In the genomic region with DNA sequence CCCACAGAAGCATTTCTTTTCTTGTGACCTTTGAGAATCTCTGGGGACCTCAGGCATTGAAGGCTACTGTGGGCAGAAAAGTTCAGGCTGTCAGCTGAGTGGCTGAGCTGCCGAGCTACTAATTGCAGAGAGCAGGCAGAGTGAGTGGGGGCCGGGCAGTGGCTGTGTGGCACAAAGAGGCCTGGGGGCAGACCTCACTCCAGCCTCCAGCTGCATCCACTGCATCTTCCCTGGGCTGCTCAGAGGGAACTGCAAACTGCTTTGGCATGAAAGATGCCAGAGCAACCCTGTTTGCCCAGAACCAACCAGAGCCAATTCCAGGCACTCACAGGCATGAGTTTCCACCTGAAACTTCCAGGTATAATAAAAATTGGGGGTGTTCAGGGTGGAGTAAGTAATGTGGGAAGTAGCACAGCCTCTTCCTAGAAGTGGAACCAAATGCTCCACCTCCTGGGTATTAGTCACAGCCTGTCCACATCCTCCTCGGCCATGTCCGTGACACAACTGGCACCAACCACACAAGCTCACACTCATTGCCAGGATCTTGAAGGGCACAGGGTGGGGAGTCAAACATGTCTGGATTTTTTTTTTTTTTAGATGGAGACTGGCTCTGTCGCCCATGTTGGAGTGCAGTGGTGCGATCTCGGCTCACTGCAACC, we compare ENCODE assay signal across 15 cellular contexts.
DNase-seq lines count a peak whose midpoint lies in the region; ATAC-seq, FAIRE-seq and TF ChIP-seq lines count a peak whose summit lies in the region.
"Had no signal": no experiment of that assay in that cellular context is flagged by ENCODE, and none has a peak within 500 bp of the region (broad histone marks: within the 10 kb centered on the region; RNA-seq: fewer than 3 reads in every experiment).

No MANE protein-coding gene starts in this region.

- no peaks in the 10 kb centered on the region for H3K79me2 ChIP-seq in H1 (ENCODE audit: control insufficient read depth in 1 of 2, insufficient read depth in 2 of 2, low read length in 2 of 2)

- H3K14ac ChIP-seq in H1 (ENCODE audit: insufficient read length), result no peak overlapping the region

- H3K23ac ChIP-seq in H1 (ENCODE audit: insufficient read length), result no peak overlapping the region

- no peak overlapping the region for H2BK5ac ChIP-seq in H1 (ENCODE audit: low read depth, low read length)

- H3K79me1 ChIP-seq in H1 (ENCODE audit: low read depth, low read length), result no peaks in the 10 kb centered on the region

- H3K36me3 ChIP-seq in H1 (ENCODE audit: control insufficient read depth in 2 of 4, insufficient read depth in 4 of 4, low read length in 3 of 4) (no peaks in the 10 kb centered on the region), mucosa of descending colon (ENCODE audit: low read depth) (no peaks in the 10 kb centered on the region)

- H3K23me2 ChIP-seq in H1 (ENCODE audit: low read depth, low read length), result no peaks in the 10 kb centered on the region; the same call in 1 of the 2 replicates

- no peak overlapping the region for H3K27ac ChIP-seq in H1 (ENCODE audit: low read depth, low read length)
- H3K27ac ChIP-seq: KMS-11 had no signal

- no peak overlapping the region for H3K4me2 ChIP-seq in H1 (ENCODE audit: insufficient read depth in 1 of 2, low read depth in 2 of 2, low read length in 2 of 2)
- H3K4me2 ChIP-seq: KMS-11 had no signal

- H3K9ac ChIP-seq in H1 (replicated peaks in 1 of 4; ENCODE audit: extremely low read depth in 1 of 4, low read depth in 3 of 4, low read length in 3 of 4), result no peak overlapping the region
- H3K9ac ChIP-seq: KMS-11 had no signal

- H4K8ac ChIP-seq in H1 (ENCODE audit: extremely low read depth, insufficient read depth, low read length), result peak overlapping the region; percentile 20; the same call in 1 of the 2 replicates

- H3K4me3 ChIP-seq in H1 (ENCODE audit: extremely low read depth in 1 of 4, insufficient read depth in 2 of 4, low read depth in 3 of 4, low read length in 4 of 4) (no peak overlapping the region), mucosa of descending colon (no peak overlapping the region)

- TF ChIP-seq EP300 in H1 (IDR thresholded peaks at IDR 0.05; ENCODE audit: borderline replicate concordance in 1 of 2, low read depth in 2 of 2, low read length in 2 of 2), result no peak

- H2BK120ac ChIP-seq in H1 (replicated peaks; ENCODE audit: low read depth, low read length), result no peak overlapping the region

- H3K27me3 ChIP-seq in H1 (replicated peaks in 1 of 4; ENCODE audit: control insufficient read depth in 3 of 4, extremely low read depth in 1 of 4, insufficient read depth in 3 of 4, low read length in 3 of 4), result no peaks in the 10 kb centered on the region

- no peak overlapping the region for H2BK20ac ChIP-seq in H1 (ENCODE audit: low read length)

- DNase-seq in AG20443 (ENCODE audit: low spot score) (peak; percentile 80), LHCN-M2 (ENCODE audit: low read depth) (peak; percentile 87), H1 (ENCODE audit: low read depth in 1 of 2, low spot score in 2 of 2) (no peak), mucosa of descending colon (no peak), DMS 273 (lab: John Stamatoyannopoulos, UW; ENCODE audit: unreplicated experiment) (no peak)
- no peak for DNase-seq in stimulated activated CD4-positive, alpha-beta T cell treated with anti-CD3 and anti-CD28 coated beads, Interleukin-2, amount 100 ng/mL, for 24 hours
- DNase-seq: COR-L47; naive thymus-derived CD8-positive, alpha-beta T cell; NCI-H524; stimulated activated CD4-positive, alpha-beta T cell treated with anti-CD3 and anti-CD28 coated beads, Interleukin-4, amount 100 ng/mL, for 1 hour; T-helper 1 cell had no signal

- H4K91ac ChIP-seq in H1 (replicated peaks; ENCODE audit: insufficient read length, low read length), result no peak overlapping the region

- no peaks in the 10 kb centered on the region for H4K20me1 ChIP-seq in H1 (replicated peaks in 1 of 2; ENCODE audit: control insufficient read depth in 1 of 2, insufficient read depth in 2 of 2, low read length in 2 of 2)

- TF ChIP-seq RAD21 in H1 (IDR thresholded peaks at IDR 0.05 in 1 of 2, conservative IDR thresholded peaks at IDR 0.05 in 1 of 2; ENCODE audit: low read depth in 2 of 2, low read length in 2 of 2), result no peak

- no peak for TF ChIP-seq CTCF in H1 (IDR thresholded peaks at IDR 0.05; ENCODE audit: control extremely low read depth in 1 of 3, insufficient read depth in 1 of 3, low read depth in 1 of 3, low read length in 3 of 3)
- no peak for TF ChIP-seq CTCF in mucosa of descending colon (IDR thresholded peaks at IDR 0.05)

- H3K18ac ChIP-seq in H1 (ENCODE audit: extremely low read depth, low read length), result no peak overlapping the region

- H2AK5ac ChIP-seq in H1 (ENCODE audit: low read depth, low read length), result no peak overlapping the region

- TF ChIP-seq POLR2A in H1 (IDR thresholded peaks at IDR 0.05; ENCODE audit: control extremely low read depth in 1 of 2, low read depth in 2 of 2, low read length in 2 of 2), result no peak

- no peak overlapping the region for H2BK12ac ChIP-seq in H1 (ENCODE audit: low read depth, low read length)

- H3K4ac ChIP-seq in H1 (replicated peaks; ENCODE audit: insufficient read length, low read depth, low read length), result no peak overlapping the region

- intact Hi-C loops in mucosa of descending colon (cut with DNase I, micrococcal nuclease), result no loop called here

- ATAC-seq in mucosa of descending colon, result peak; percentile 55
- no peak for ATAC-seq in GM18498 (IDR thresholded peaks at IDR 0.05; ENCODE audit: unreplicated experiment)
- ATAC-seq in GM21737 (IDR thresholded peaks at IDR 0.05; ENCODE audit: unreplicated experiment), result no peak
- ATAC-seq: naive thymus-derived CD8-positive, alpha-beta T cell had no signal

- H3K56ac ChIP-seq in H1 (replicated peaks; ENCODE audit: insufficient read length, low read depth, low read length), result no peak overlapping the region

- no peak for FAIRE-seq in H1 (lab: Jason Lieb, UNC)
- FAIRE-seq: GM18507 had no signal

- no peak overlapping the region for H2BK15ac ChIP-seq in H1 (ENCODE audit: low read length)

- 87% methylated on average over 7 of the region's 7 CpGs; no CpG with 5 or more reads in 1 of the 2 experiments for WGBS in H1 (ENCODE audit: extremely low coverage in 1 of 2, insufficient coverage in 1 of 2, insufficient read length in 1 of 2, insufficient replicate concordance in 2 of 2, low coverage in 1 of 2, low lambda C conversion rate in 2 of 2, missing lambda C conversion rate in 1 of 2), 2 experiments

- POLR2A ChIA-PET in H1 (lab: Charles Lee; ENCODE audit: partially characterized antibody), result no interaction called here

- CTCF ChIA-PET in H1 (lab: Charles Lee; ENCODE audit: partially characterized antibody), result interaction anchor here (1.4 kb wide), 1 partner anchor 56 kb away, joined by 3 read pairs; no protein-coding TSS in a partner anchor

- H2AFZ ChIP-seq in H1 (ENCODE audit: low read length), result no peak overlapping the region

- H3K4me1 ChIP-seq in H1 (replicated peaks in 1 of 4; ENCODE audit: control insufficient read depth in 3 of 4, insufficient read depth in 4 of 4, low read length in 3 of 4), result no peaks in the 10 kb centered on the region
- H3K4me1 ChIP-seq in mucosa of descending colon (ENCODE audit: low read depth), result no peaks in the 10 kb centered on the region

- H3K9me3 ChIP-seq in H1 (ENCODE audit: insufficient read depth in 2 of 2, low read depth in 1 of 2, low read length in 1 of 2), result no peaks in the 10 kb centered on the region
- no peaks in the 10 kb centered on the region for H3K9me3 ChIP-seq in mucosa of descending colon

- no peak overlapping the region for H4K5ac ChIP-seq in H1 (ENCODE audit: insufficient read length, low read depth, low read length)

TF ChIP-seq in H1, 55 proteins besides CTCF, POLR2A, EP300 and RAD21:
- no peak for TF ChIP-seq SIX5 (IDR thresholded peaks at IDR 0.05; ENCODE audit: low read depth, low read length)
- TF ChIP-seq TEAD4 (IDR thresholded peaks at IDR 0.05; ENCODE audit: low read depth, low read length), result no peak
- TF ChIP-seq TCF12 (IDR thresholded peaks at IDR 0.05; ENCODE audit: low read depth, low read length), result no peak
- TF ChIP-seq MAFK (IDR thresholded peaks at IDR 0.05; ENCODE audit: low read depth, low read length), result no peak
- no peak for TF ChIP-seq KDM1A (IDR thresholded peaks at IDR 0.05; ENCODE audit: borderline replicate concordance, low read length)
- TF ChIP-seq SP4 (IDR thresholded peaks at IDR 0.05; ENCODE audit: low read length), result no peak
- no peak for TF ChIP-seq RNF2 (IDR thresholded peaks at IDR 0.05; ENCODE audit: borderline replicate concordance, low read depth, low read length, missing control alignments, poor library complexity, severe bottlenecking)
- TF ChIP-seq EZH2 (IDR thresholded peaks at IDR 0.05; ENCODE audit: low read depth, low read length, severe bottlenecking), result no peak
- TF ChIP-seq BACH1 (IDR thresholded peaks at IDR 0.05; ENCODE audit: low read length), result no peak
- TF ChIP-seq CHD2 (IDR thresholded peaks at IDR 0.05; ENCODE audit: low read length), result no peak

Comparison
In these comparisons a context has a peak if more than half of its experiments do, and no peak if none do; other contexts are left out.
1. DNase-seq: peak in AG20443 (single experiment) and LHCN-M2 (single experiment); none in H1 (0 of 2), mucosa of descending colon (0 of 3), DMS 273 (single experiment) and stimulated activated CD4-positive, alpha-beta T cell treated with anti-CD3 and anti-CD28 coated beads, Interleukin-2, amount 100 ng/mL, for 24 hours (0 of 2).